In the genomic region with DNA sequence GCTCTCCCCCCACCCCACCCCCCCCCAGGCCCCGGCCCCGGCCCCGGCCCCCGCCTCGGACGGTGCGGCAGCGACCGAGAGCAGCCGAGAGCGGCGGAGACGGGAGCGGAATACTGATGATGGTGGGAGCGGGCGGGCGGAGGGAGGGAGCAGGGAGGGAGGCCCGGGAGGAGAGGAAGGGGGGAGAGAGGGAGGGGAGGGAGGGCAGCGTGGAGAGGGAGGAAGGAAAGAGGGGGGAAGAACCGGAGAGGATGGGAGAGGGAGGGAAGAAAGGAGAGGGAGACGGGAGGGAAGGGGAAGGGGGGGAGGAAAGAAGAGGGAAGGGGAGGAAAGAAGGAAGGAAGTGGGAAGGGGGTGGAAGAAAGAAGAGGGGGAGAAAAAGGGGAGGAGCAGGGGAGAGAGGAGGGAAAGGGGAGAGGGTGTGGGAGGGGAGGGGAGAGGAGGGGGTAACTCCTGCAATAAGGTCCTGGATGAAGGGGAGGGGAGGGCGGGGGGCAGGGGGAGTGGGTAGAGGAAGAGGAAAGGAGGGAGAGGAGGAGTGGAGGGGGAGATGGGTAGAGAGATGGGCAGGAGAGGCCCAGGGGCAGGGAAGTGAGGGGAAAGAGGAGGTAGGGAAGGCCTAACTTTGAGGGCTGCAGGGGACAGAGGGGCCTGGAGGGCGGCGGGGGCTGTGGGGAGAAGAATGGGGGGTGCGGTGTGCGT, we compare ENCODE assay signal across 1 cellular context.
TF ChIP-seq lines count a peak whose summit lies in the region.

A gene with protein sequence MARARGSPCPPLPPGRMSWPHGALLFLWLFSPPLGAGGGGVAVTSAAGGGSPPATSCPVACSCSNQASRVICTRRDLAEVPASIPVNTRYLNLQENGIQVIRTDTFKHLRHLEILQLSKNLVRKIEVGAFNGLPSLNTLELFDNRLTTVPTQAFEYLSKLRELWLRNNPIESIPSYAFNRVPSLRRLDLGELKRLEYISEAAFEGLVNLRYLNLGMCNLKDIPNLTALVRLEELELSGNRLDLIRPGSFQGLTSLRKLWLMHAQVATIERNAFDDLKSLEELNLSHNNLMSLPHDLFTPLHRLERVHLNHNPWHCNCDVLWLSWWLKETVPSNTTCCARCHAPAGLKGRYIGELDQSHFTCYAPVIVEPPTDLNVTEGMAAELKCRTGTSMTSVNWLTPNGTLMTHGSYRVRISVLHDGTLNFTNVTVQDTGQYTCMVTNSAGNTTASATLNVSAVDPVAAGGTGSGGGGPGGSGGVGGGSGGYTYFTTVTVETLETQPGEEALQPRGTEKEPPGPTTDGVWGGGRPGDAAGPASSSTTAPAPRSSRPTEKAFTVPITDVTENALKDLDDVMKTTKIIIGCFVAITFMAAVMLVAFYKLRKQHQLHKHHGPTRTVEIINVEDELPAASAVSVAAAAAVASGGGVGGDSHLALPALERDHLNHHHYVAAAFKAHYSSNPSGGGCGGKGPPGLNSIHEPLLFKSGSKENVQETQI (minus strand): TSS at position 115 of the 702 bp plus-strand sequence. CDS start 19,597 bp downstream, outside the sequence.

TF ChIP-seq in GM23338, 12 proteins besides CTCF, POLR2A, EP300 and RAD21 (continued from another document):
- TF ChIP-seq, protein P1, sequence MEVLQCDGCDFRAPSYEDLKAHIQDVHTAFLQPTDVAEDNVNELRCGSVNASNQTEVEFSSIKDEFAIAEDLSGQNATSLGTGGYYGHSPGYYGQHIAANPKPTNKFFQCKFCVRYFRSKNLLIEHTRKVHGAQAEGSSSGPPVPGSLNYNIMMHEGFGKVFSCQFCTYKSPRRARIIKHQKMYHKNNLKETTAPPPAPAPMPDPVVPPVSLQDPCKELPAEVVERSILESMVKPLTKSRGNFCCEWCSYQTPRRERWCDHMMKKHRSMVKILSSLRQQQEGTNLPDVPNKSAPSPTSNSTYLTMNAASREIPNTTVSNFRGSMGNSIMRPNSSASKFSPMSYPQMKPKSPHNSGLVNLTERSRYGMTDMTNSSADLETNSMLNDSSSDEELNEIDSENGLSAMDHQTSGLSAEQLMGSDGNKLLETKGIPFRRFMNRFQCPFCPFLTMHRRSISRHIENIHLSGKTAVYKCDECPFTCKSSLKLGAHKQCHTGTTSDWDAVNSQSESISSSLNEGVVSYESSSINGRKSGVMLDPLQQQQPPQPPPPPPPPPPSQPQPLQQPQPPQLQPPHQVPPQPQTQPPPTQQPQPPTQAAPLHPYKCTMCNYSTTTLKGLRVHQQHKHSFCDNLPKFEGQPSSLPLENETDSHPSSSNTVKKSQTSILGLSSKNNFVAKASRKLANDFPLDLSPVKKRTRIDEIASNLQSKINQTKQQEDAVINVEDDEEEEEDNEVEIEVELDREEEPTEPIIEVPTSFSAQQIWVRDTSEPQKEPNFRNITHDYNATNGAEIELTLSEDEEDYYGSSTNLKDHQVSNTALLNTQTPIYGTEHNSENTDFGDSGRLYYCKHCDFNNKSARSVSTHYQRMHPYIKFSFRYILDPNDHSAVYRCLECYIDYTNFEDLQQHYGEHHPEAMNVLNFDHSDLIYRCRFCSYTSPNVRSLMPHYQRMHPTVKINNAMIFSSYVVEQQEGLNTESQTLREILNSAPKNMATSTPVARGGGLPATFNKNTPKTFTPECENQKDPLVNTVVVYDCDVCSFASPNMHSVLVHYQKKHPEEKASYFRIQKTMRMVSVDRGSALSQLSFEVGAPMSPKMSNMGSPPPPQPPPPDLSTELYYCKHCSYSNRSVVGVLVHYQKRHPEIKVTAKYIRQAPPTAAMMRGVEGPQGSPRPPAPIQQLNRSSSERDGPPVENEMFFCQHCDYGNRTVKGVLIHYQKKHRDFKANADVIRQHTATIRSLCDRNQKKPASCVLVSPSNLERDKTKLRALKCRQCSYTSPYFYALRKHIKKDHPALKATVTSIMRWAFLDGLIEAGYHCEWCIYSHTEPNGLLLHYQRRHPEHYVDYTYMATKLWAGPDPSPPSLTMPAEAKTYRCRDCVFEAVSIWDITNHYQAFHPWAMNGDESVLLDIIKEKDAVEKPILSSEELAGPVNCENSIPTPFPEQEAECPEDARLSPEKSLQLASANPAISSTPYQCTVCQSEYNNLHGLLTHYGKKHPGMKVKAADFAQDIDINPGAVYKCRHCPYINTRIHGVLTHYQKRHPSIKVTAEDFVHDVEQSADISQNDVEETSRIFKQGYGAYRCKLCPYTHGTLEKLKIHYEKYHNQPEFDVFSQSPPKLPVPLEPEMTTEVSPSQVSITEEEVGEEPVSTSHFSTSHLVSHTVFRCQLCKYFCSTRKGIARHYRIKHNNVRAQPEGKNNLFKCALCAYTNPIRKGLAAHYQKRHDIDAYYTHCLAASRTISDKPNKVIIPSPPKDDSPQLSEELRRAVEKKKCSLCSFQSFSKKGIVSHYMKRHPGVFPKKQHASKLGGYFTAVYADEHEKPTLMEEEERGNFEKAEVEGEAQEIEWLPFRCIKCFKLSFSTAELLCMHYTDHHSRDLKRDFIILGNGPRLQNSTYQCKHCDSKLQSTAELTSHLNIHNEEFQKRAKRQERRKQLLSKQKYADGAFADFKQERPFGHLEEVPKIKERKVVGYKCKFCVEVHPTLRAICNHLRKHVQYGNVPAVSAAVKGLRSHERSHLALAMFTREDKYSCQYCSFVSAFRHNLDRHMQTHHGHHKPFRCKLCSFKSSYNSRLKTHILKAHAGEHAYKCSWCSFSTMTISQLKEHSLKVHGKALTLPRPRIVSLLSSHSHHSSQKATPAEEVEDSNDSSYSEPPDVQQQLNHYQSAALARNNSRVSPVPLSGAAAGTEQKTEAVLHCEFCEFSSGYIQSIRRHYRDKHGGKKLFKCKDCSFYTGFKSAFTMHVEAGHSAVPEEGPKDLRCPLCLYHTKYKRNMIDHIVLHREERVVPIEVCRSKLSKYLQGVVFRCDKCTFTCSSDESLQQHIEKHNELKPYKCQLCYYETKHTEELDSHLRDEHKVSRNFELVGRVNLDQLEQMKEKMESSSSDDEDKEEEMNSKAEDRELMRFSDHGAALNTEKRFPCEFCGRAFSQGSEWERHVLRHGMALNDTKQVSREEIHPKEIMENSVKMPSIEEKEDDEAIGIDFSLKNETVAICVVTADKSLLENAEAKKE (CRISPR knock-in tag; IDR thresholded peaks at IDR 0.05), result no peak
- TF ChIP-seq ZNF331 (CRISPR knock-in tag; IDR thresholded peaks at IDR 0.05; ENCODE audit: low read depth), result no peak
- TF ChIP-seq, protein P2, sequence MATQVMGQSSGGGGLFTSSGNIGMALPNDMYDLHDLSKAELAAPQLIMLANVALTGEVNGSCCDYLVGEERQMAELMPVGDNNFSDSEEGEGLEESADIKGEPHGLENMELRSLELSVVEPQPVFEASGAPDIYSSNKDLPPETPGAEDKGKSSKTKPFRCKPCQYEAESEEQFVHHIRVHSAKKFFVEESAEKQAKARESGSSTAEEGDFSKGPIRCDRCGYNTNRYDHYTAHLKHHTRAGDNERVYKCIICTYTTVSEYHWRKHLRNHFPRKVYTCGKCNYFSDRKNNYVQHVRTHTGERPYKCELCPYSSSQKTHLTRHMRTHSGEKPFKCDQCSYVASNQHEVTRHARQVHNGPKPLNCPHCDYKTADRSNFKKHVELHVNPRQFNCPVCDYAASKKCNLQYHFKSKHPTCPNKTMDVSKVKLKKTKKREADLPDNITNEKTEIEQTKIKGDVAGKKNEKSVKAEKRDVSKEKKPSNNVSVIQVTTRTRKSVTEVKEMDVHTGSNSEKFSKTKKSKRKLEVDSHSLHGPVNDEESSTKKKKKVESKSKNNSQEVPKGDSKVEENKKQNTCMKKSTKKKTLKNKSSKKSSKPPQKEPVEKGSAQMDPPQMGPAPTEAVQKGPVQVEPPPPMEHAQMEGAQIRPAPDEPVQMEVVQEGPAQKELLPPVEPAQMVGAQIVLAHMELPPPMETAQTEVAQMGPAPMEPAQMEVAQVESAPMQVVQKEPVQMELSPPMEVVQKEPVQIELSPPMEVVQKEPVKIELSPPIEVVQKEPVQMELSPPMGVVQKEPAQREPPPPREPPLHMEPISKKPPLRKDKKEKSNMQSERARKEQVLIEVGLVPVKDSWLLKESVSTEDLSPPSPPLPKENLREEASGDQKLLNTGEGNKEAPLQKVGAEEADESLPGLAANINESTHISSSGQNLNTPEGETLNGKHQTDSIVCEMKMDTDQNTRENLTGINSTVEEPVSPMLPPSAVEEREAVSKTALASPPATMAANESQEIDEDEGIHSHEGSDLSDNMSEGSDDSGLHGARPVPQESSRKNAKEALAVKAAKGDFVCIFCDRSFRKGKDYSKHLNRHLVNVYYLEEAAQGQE (IDR thresholded peaks at IDR 0.05; ENCODE audit: unreplicated experiment), result no peak
- TF ChIP-seq POLR2AphosphoS5 (IDR thresholded peaks at IDR 0.05; ENCODE audit: low read depth), result no peak
